In genomic region chr12:42958271-42958674, GRCh38 we compare ENCODE assay signal across 18 cellular contexts.
DNase-seq lines count a peak whose midpoint lies in the region; ATAC-seq, FAIRE-seq and TF ChIP-seq lines count a peak whose summit lies in the region.
"Had no signal": no experiment of that assay in that cellular context is flagged by ENCODE, and none has a peak within 500 bp of the region (broad histone marks: within the 10 kb centered on the region; RNA-seq: fewer than 3 reads in every experiment).

No MANE protein-coding gene starts in this region.

- POLR2A ChIA-PET in MCF 10A (lab: Yijun Ruan, JAX): interaction anchor here (0.7 kb wide), 1 partner anchor 11 kb away, joined by 3 read pairs; no protein-coding TSS in a partner anchor

- WGBS in heart left ventricle, 4 donors: 58 to 89% (median 70%) methylated on average over 1 of the region's 1 CpG

- intact Hi-C loops in MCF 10A (cut with micrococcal nuclease): no loop called here
- intact Hi-C loops in breast epithelium (cut with DNase I; ENCODE audit: low total_unique reads): no loop called here
- intact Hi-C loops in heart left ventricle (cut with DNase I): no loop called here
- intact Hi-C loops in posterior cingulate gyrus (cut with DNase I): loop anchor here (10.0 kb wide), 1 partner anchor 267 kb away; no protein-coding TSS in a partner anchor

- TF ChIP-seq CTCF in MCF 10A (IDR thresholded peaks at IDR 0.05; ENCODE audit: unreplicated experiment) (no peak), breast epithelium (IDR thresholded peaks at IDR 0.05) (no peak), WERI-Rb-1 (IDR thresholded peaks at IDR 0.05; ENCODE audit: low read depth, low read length) (no peak), heart left ventricle (IDR thresholded peaks at IDR 0.05) (no peak)

- H3K4me1 Mint-ChIP-seq in MCF 10A (ENCODE audit: insufficient read depth, unreplicated experiment): peaks cover 35% of the 10 kb centered on the region
- H3K4me1 Mint-ChIP-seq: activated CD4-positive, alpha-beta T cell treated with anti-CD3 and anti-CD28 coated beads, Interleukin-2, amount 10 ng/mL, durations not matched to agents 7 days and 5 days; naive B cell; stimulated activated naive CD8-positive, alpha-beta T cell treated with anti-CD3 and anti-CD28 coated beads, Interleukin-15, amount 100 ng/mL, for 72 hours had no signal

- peak overlapping the region; percentile 59 for H3K27ac Mint-ChIP-seq in MCF 10A (ENCODE audit: low read depth, unreplicated experiment)
- H3K27ac Mint-ChIP-seq: activated CD4-positive, alpha-beta T cell treated with anti-CD3 and anti-CD28 coated beads, Interleukin-2, amount 10 ng/mL, durations not matched to agents 7 days and 5 days; activated naive CD4-positive, alpha-beta T cell treated with anti-CD3 and anti-CD28 coated beads for 36 hours; naive B cell; stimulated activated naive CD8-positive, alpha-beta T cell treated with anti-CD3 and anti-CD28 coated beads, Interleukin-15, amount 100 ng/mL, for 72 hours had no signal

- DNase-seq in MCF 10A (ENCODE audit: unreplicated experiment): no peak
- no peak for DNase-seq in breast epithelium (ENCODE audit: low spot score in 2 of 2)
- peak; percentile 22 for DNase-seq in WERI-Rb-1
- peak in 1 of 5 donors; percentile 24 for DNase-seq in heart left ventricle
- DNase-seq in GM19239 (ENCODE audit: insufficient read length, low spot score): no peak
- DNase-seq in superior temporal gyrus (ENCODE audit: extremely low spot score): no peak
- DNase-seq in posterior cingulate gyrus: no peak
- DNase-seq: activated CD4-positive, alpha-beta T cell treated with anti-CD3 and anti-CD28 coated beads, Interleukin-2, amount 10 ng/mL, durations not matched to agents 7 days and 5 days; activated naive CD4-positive, alpha-beta T cell treated with anti-CD3 and anti-CD28 coated beads for 36 hours; C1 segment of cervical spinal cord; esophagus squamous epithelium; naive B cell; NCI-H1105; SIG-M5; stimulated activated naive CD8-positive, alpha-beta T cell treated with anti-CD3 and anti-CD28 coated beads, Interleukin-15, amount 100 ng/mL, for 72 hours; T-helper 2 cell had no signal

- H3K36me3 Mint-ChIP-seq in MCF 10A (ENCODE audit: insufficient read depth, unreplicated experiment): peaks cover 5% of the 10 kb centered on the region
- H3K36me3 Mint-ChIP-seq: naive B cell had no signal

- H3K27me3 Mint-ChIP-seq in MCF 10A (ENCODE audit: insufficient read depth, unreplicated experiment): no peaks in the 10 kb centered on the region
- H3K27me3 Mint-ChIP-seq: activated CD4-positive, alpha-beta T cell treated with anti-CD3 and anti-CD28 coated beads, Interleukin-2, amount 10 ng/mL, durations not matched to agents 7 days and 5 days; stimulated activated naive CD8-positive, alpha-beta T cell treated with anti-CD3 and anti-CD28 coated beads, Interleukin-15, amount 100 ng/mL, for 72 hours had no signal

- CTCF ChIA-PET in MCF 10A (lab: Yijun Ruan, JAX): interaction anchor here (0.7 to 1.4 kb wide), 2 partner anchors 12 to 41 kb away, joined by 3 read pairs; no protein-coding TSS in a partner anchor

- H3K9me3 Mint-ChIP-seq in MCF 10A (ENCODE audit: unreplicated experiment): peaks cover 14% of the 10 kb centered on the region
- H3K9me3 Mint-ChIP-seq: activated naive CD4-positive, alpha-beta T cell treated with anti-CD3 and anti-CD28 coated beads for 36 hours; stimulated activated naive CD8-positive, alpha-beta T cell treated with anti-CD3 and anti-CD28 coated beads, Interleukin-15, amount 100 ng/mL, for 72 hours had no signal

- H3K4me3 ChIP-seq in breast epithelium: no peak overlapping the region
- no peak overlapping the region for H3K4me3 ChIP-seq in WERI-Rb-1 (ENCODE audit: low read depth, low read length)
- H3K4me3 ChIP-seq in heart left ventricle: no peak overlapping the region
- no peak overlapping the region for H3K4me3 ChIP-seq in skeletal muscle satellite cell (ENCODE audit: low read length)
- H3K4me3 ChIP-seq: esophagus squamous epithelium had no signal

- BruUV-seq in MCF 10A (replicated peaks; lab: Mats Ljungman, UMichigan): no TSS peak

- H3K9ac ChIP-seq in skeletal muscle satellite cell (ENCODE audit: low read depth, low read length): peak overlapping the region; percentile 40

- H3K4me3 Mint-ChIP-seq in MCF 10A (ENCODE audit: unreplicated experiment): no peak overlapping the region
- H3K4me3 Mint-ChIP-seq: activated CD4-positive, alpha-beta T cell treated with anti-CD3 and anti-CD28 coated beads, Interleukin-2, amount 10 ng/mL, durations not matched to agents 7 days and 5 days; activated naive CD4-positive, alpha-beta T cell treated with anti-CD3 and anti-CD28 coated beads for 36 hours; naive B cell; stimulated activated naive CD8-positive, alpha-beta T cell treated with anti-CD3 and anti-CD28 coated beads, Interleukin-15, amount 100 ng/mL, for 72 hours had no signal

- H3K27ac ChIP-seq in breast epithelium (no peak overlapping the region), WERI-Rb-1 (no peak overlapping the region), heart left ventricle (peak overlapping the region in 4 of 12 donors; percentile 13 to 53 (median 32))
- H3K27ac ChIP-seq: esophagus squamous epithelium had no signal

- H3K9me3 ChIP-seq in breast epithelium (no peaks in the 10 kb centered on the region), WERI-Rb-1 (ENCODE audit: severe bottlenecking) (no peaks in the 10 kb centered on the region), heart left ventricle (peaks cover 0 to 11% (median 0%) of the 10 kb centered on the region in 12 donors), skeletal muscle satellite cell (replicated peaks; ENCODE audit: low read length) (peaks cover 3% of the 10 kb centered on the region)
- H3K9me3 ChIP-seq: esophagus squamous epithelium had no signal

- H3K4me1 ChIP-seq in breast epithelium (peaks cover 0 to 3% of the 10 kb centered on the region in 2 donors), heart left ventricle (peaks cover 0 to 27% (median 7%) of the 10 kb centered on the region in 12 donors), skeletal muscle satellite cell (ENCODE audit: control insufficient read depth, insufficient read depth, low read length) (peaks cover 57% of the 10 kb centered on the region)

- FAIRE-seq in GM19239 (lab: Jason Lieb, UNC): no peak
- FAIRE-seq: urothelium cell line had no signal

- no peaks in the 10 kb centered on the region for H3K27me3 ChIP-seq in breast epithelium
- no peaks in the 10 kb centered on the region for H3K27me3 ChIP-seq in WERI-Rb-1 (ENCODE audit: insufficient read depth, low read depth, severe bottlenecking)
- no peaks in the 10 kb centered on the region for H3K27me3 ChIP-seq in heart left ventricle
- H3K27me3 ChIP-seq in skeletal muscle satellite cell (ENCODE audit: control insufficient read depth, insufficient read depth, low read length): no peaks in the 10 kb centered on the region
- H3K27me3 ChIP-seq: esophagus squamous epithelium had no signal

- H3K36me3 ChIP-seq in breast epithelium (no peaks in the 10 kb centered on the region), WERI-Rb-1 (no peaks in the 10 kb centered on the region), heart left ventricle (no peaks in the 10 kb centered on the region), skeletal muscle satellite cell (ENCODE audit: insufficient read depth, low read length) (no peaks in the 10 kb centered on the region)
- H3K36me3 ChIP-seq: esophagus squamous epithelium had no signal

- ATAC-seq in heart left ventricle: peak in 3 of 4 donors; percentile 52 to 73 (median 72)
- ATAC-seq: stimulated activated naive CD8-positive, alpha-beta T cell treated with anti-CD3 and anti-CD28 coated beads, Interleukin-15, amount 100 ng/mL, for 72 hours had no signal

- H3K4me2 ChIP-seq in skeletal muscle satellite cell (ENCODE audit: low read length): peak overlapping the region; percentile 17

- no peak for TF ChIP-seq POLR2A in breast epithelium (IDR thresholded peaks at IDR 0.05)
- no peak for TF ChIP-seq POLR2A in heart left ventricle (IDR thresholded peaks at IDR 0.05)
